In genomic region chr3:197336348-197336747, GRCh38 we compare ENCODE assay signal across 22 cellular contexts.
"Had no signal": no experiment of that assay in that cellular context is flagged by ENCODE, and none has a peak within 500 bp of the region (broad histone marks: within the 10 kb centered on the region; RNA-seq: fewer than 3 reads in every experiment).

No MANE protein-coding gene starts in this region.

- H3K9me3 ChIP-seq: ascending aorta, gastroesophageal sphincter, heart left ventricle, stomach, thoracic aorta, upper lobe of left lung had no signal

- H3K27me3 Mint-ChIP-seq: activated naive CD4-positive, alpha-beta T cell treated with anti-CD3 and anti-CD28 coated beads, Interleukin-2, amount 50 U/mL, for 24 hours had no signal

- H3K4me3 ChIP-seq: ascending aorta, gastroesophageal sphincter, heart left ventricle, lung, skin epidermis, stomach, thoracic aorta, upper lobe of left lung had no signal

- H3K9me3 Mint-ChIP-seq: activated CD4-positive, alpha-beta T cell treated with anti-CD3 and anti-CD28 coated beads, Interleukin-2, amount 10 ng/mL, durations not matched to agents 7 days and 5 days; activated naive CD4-positive, alpha-beta T cell treated with anti-CD3 and anti-CD28 coated beads, Interleukin-2, amount 50 U/mL, for 24 hours; natural killer cell treated with Interleukin-12 subunit alpha and Interleukin-12 subunit beta and Interleukin-15 and Interleukin-18, amount 100 ng/mL, for 72 hours had no signal

- H3K27ac ChIP-seq: ascending aorta, gastroesophageal sphincter, heart left ventricle, skin epidermis, stomach, thoracic aorta, upper lobe of left lung had no signal

- H3K27me3 ChIP-seq: ascending aorta, gastroesophageal sphincter, heart left ventricle, stomach, upper lobe of left lung had no signal

- H3K4me1 ChIP-seq: ascending aorta, gastroesophageal sphincter, stomach had no signal

- H3K36me3 Mint-ChIP-seq: activated naive CD4-positive, alpha-beta T cell treated with anti-CD3 and anti-CD28 coated beads, Interleukin-2, amount 50 U/mL, for 24 hours; natural killer cell treated with Interleukin-12 subunit alpha and Interleukin-12 subunit beta and Interleukin-15 and Interleukin-18, amount 100 ng/mL, for 72 hours had no signal

- H3K4me1 Mint-ChIP-seq: activated CD4-positive, alpha-beta T cell treated with anti-CD3 and anti-CD28 coated beads, Interleukin-2, amount 10 ng/mL, durations not matched to agents 7 days and 5 days; activated naive CD4-positive, alpha-beta T cell treated with anti-CD3 and anti-CD28 coated beads, Interleukin-2, amount 50 U/mL, for 24 hours had no signal

- H3K36me3 ChIP-seq: ascending aorta, gastroesophageal sphincter, heart left ventricle, stomach, thoracic aorta, upper lobe of left lung had no signal

- DNase-seq: activated CD4-positive, alpha-beta T cell treated with anti-CD3 and anti-CD28 coated beads, Interleukin-2, amount 10 ng/mL, durations not matched to agents 7 days and 5 days; activated CD8-positive, alpha-beta memory T cell treated with anti-CD3 and anti-CD28 coated beads, Interleukin-2, amount 50 U/mL, for 4 hours; activated CD8-positive, alpha-beta T cell treated with anti-CD3 and anti-CD28 coated beads, Interleukin-2, amount 10 ng/mL, durations not matched to agents 7 days and 5 days; activated gamma-delta T cell; cerebellar nuclear complex; cortex of kidney; heart left ventricle; kidney; nucleus accumbens; posterior cingulate gyrus; stimulated activated CD4-positive, alpha-beta T cell treated with anti-CD3 and anti-CD28 coated beads, Interleukin-2, amount 100 ng/mL, for 48 hours; stomach; T-helper 1 cell; T-helper 9 cell; upper lobe of left lung had no signal

- H3K27ac Mint-ChIP-seq: activated CD4-positive, alpha-beta T cell treated with anti-CD3 and anti-CD28 coated beads, Interleukin-2, amount 10 ng/mL, durations not matched to agents 7 days and 5 days; activated CD8-positive, alpha-beta T cell treated with anti-CD3 and anti-CD28 coated beads, Interleukin-2, amount 10 ng/mL, durations not matched to agents 7 days and 5 days; activated naive CD4-positive, alpha-beta T cell treated with anti-CD3 and anti-CD28 coated beads, Interleukin-2, amount 50 U/mL, for 24 hours; natural killer cell treated with Interleukin-12 subunit alpha and Interleukin-12 subunit beta and Interleukin-15 and Interleukin-18, amount 100 ng/mL, for 72 hours had no signal

- H3K4me3 Mint-ChIP-seq: activated CD4-positive, alpha-beta T cell treated with anti-CD3 and anti-CD28 coated beads, Interleukin-2, amount 10 ng/mL, durations not matched to agents 7 days and 5 days; activated CD8-positive, alpha-beta T cell treated with anti-CD3 and anti-CD28 coated beads, Interleukin-2, amount 10 ng/mL, durations not matched to agents 7 days and 5 days; activated naive CD4-positive, alpha-beta T cell treated with anti-CD3 and anti-CD28 coated beads, Interleukin-2, amount 50 U/mL, for 24 hours; natural killer cell treated with Interleukin-12 subunit alpha and Interleukin-12 subunit beta and Interleukin-15 and Interleukin-18, amount 100 ng/mL, for 72 hours had no signal
